ENCODE assay signal across 18 cellular contexts in genomic region chr2:120539421-120539936, GRCh38.
"Had no signal": no experiment of that assay in that cellular context is flagged by ENCODE, and none has a peak within 500 bp of the region (broad histone marks: within the 10 kb centered on the region; RNA-seq: fewer than 3 reads in every experiment).

No MANE protein-coding gene starts in this region.

- H3K36me3 ChIP-seq: ascending aorta, cardiac muscle cell, gastroesophageal sphincter had no signal

- ATAC-seq: activated CD4-positive, alpha-beta T cell treated with anti-CD3 and anti-CD28 coated beads for 36 hours; activated CD8-positive, alpha-beta T cell treated with anti-CD3 and anti-CD28 coated beads for 36 hours; activated T-cell treated with anti-CD3 and anti-CD28 coated beads, Interleukin-2, amount 50 U/mL, for 72 hours; natural killer cell treated with Interleukin-12 subunit alpha and Interleukin-12 subunit beta and Interleukin-15 and Interleukin-18, amount 100 ng/mL, for 72 hours; stimulated activated naive B cell treated with anti-CD40 and anti-IgM and Interleukin-4, amounts not matched to agents 10 μg/mL and 1 μg/mL and 100 μg/mL, for 72 hours; T-cell had no signal

- H3K9me3 ChIP-seq: ascending aorta, gastroesophageal sphincter, mucosa of descending colon had no signal

- DNase-seq: activated CD4-positive, alpha-beta T cell treated with anti-CD3 and anti-CD28 coated beads for 36 hours; activated CD8-positive, alpha-beta memory T cell treated with anti-CD3 and anti-CD28 coated beads, Interleukin-2, amount 50 U/mL, for 4 hours; activated CD8-positive, alpha-beta T cell treated with anti-CD3 and anti-CD28 coated beads for 36 hours; activated gamma-delta T cell treated with Interleukin-2 at 50 U/mL for 16 hours; activated naive CD8-positive, alpha-beta T cell treated with anti-CD3 and anti-CD28 coated beads for 36 hours; activated T-cell treated with anti-CD3 and anti-CD28 coated beads, Interleukin-2, amount 50 U/mL, for 72 hours; effector CD8-positive, alpha-beta T cell; hypothalamus; mucosa of descending colon; small intestine; stimulated activated naive B cell treated with anti-CD40 and anti-IgM and Interleukin-4, amounts not matched to agents 10 μg/mL and 1 μg/mL and 100 μg/mL, for 72 hours; substantia nigra; T-cell had no signal

- H3K27ac ChIP-seq: cardiac muscle cell had no signal

- H3K4me3 ChIP-seq: ascending aorta, cardiac muscle cell, gastroesophageal sphincter, lung, mucosa of descending colon had no signal

- H3K27me3 ChIP-seq: ascending aorta had no signal
